Comparison of ENCODE assay signal across 9 cellular contexts in the genomic region with DNA sequence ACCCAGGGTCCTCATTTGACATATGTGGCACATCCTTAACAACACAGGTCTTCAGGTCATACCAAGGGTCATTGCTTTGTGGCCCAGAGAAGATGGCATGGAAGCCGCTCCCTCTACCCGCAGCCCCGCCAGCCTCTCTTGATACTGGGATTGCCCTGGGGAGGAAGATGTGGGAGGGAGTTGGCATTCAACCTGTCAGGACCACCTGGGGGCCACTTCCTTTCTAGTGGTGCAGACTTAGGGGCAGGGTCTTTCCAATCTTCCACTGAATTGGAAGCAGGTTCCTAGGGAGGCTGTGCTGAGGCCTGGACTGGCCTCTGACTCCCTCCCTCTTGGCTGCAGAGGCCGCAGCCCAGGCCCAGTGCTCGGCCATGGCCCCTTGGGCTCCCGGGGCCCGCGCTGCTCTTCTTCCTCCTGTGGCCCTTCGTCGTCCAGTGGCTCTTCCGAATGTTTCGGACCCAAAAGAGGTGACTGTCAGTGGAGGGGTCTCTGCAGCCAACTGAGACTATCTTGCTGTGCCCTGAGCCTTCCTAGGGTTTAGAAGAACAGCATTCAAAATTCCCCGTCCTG. TPM values are rescaled to one million over a fixed set of nuclear protein-coding genes. Genes with fewer than 3 reads are reported as not detected.
DNase-seq lines count a peak whose midpoint lies in the region; ATAC-seq and TF ChIP-seq lines count a peak whose summit lies in the region.
"Had no signal": no experiment of that assay in that cellular context is flagged by ENCODE, and none has a peak within 500 bp of the region (broad histone marks: within the 10 kb centered on the region; RNA-seq: fewer than 3 reads in every experiment).

No MANE protein-coding gene starts in this region.

- ATAC-seq in body of pancreas = no peak
- ATAC-seq in lower lobe of right lung = no peak
- ATAC-seq: esophagus mucosa had no signal

- no peak for TF ChIP-seq POLR2A in body of pancreas (IDR thresholded peaks at IDR 0.05)
- TF ChIP-seq POLR2A in suprapubic skin (IDR thresholded peaks at IDR 0.05) = no peak

- H3K27ac ChIP-seq in HUES64 (ENCODE audit: low read depth, low read length) (peak overlapping the region; percentile 62; the same call in 1 of the 2 replicates), body of pancreas (peak overlapping the region in 3 of 4 donors; percentile 53 to 86 (median 78)), lower lobe of right lung (peak overlapping the region; percentile 85), suprapubic skin (peak overlapping the region; percentile 90)

- TF ChIP-seq CTCF in body of pancreas (IDR thresholded peaks at IDR 0.05) = no peak
- no peak for TF ChIP-seq CTCF in lower lobe of right lung (IDR thresholded peaks at IDR 0.05)
- TF ChIP-seq CTCF in suprapubic skin (IDR thresholded peaks at IDR 0.05) = no peak

- H3K4me3 ChIP-seq in HUES64 (ENCODE audit: low read length) (peak overlapping the region; percentile 65), body of pancreas (no peak overlapping the region), lower lobe of right lung (peak overlapping the region; percentile 58), suprapubic skin (peak overlapping the region; percentile 60)

- H3K4me1 ChIP-seq in HUES64 (ENCODE audit: insufficient read depth, low read length) (peaks cover 16% of the 10 kb centered on the region), body of pancreas (peaks cover 41% of the 10 kb centered on the region), lower lobe of right lung (peaks cover 25% of the 10 kb centered on the region), suprapubic skin (peaks cover 35% of the 10 kb centered on the region)

- TF ChIP-seq EP300 in suprapubic skin (IDR thresholded peaks at IDR 0.05) = no peak

- H3K36me3 ChIP-seq in HUES64 (ENCODE audit: insufficient read depth, low read length) (no peaks in the 10 kb centered on the region), body of pancreas (replicated peaks in 1 of 2; ENCODE audit: insufficient read depth in 1 of 2, low read depth in 2 of 2) (no peaks in the 10 kb centered on the region), lower lobe of right lung (peaks cover 3% of the 10 kb centered on the region), suprapubic skin (no peaks in the 10 kb centered on the region)

- intact Hi-C loops in body of pancreas (cut with DNase I) = no loop called here
- intact Hi-C loops in lower lobe of right lung (cut with DNase I) = no loop called here

- no peak overlapping the region for H3K9ac ChIP-seq in HUES64 (ENCODE audit: low read depth, low read length)

- 45% methylated on average over 13 of the region's 13 CpGs for WGBS in HUES64
- WGBS in body of pancreas, 2 donors = 80 to 83% methylated on average over 9 to 13 of the region's 13 CpGs
- WGBS in suprapubic skin = 71% methylated on average over 12 of the region's 13 CpGs

- H3K9me3 ChIP-seq in HUES64 (ENCODE audit: insufficient read depth, low read depth, low read length) (no peaks in the 10 kb centered on the region), body of pancreas (no peaks in the 10 kb centered on the region), lower lobe of right lung (no peaks in the 10 kb centered on the region), suprapubic skin (no peaks in the 10 kb centered on the region)

- DNase-seq in body of pancreas (no peak), lower lobe of right lung (no peak), suprapubic skin (ENCODE audit: low spot score in 2 of 2) (no peak), AG20443 (ENCODE audit: low spot score) (no peak), LoVo (ENCODE audit: low spot score) (no peak), NOMO-1 treated with DMSO at 0.1 percent for 48 hours (lab: John Stamatoyannopoulos, UW; ENCODE audit: unreplicated experiment) (no peak)
- DNase-seq: NCI-H187 had no signal

- no peaks in the 10 kb centered on the region for H3K27me3 ChIP-seq in HUES64 (ENCODE audit: insufficient read depth, low read length)
- no peaks in the 10 kb centered on the region for H3K27me3 ChIP-seq in body of pancreas
- no peaks in the 10 kb centered on the region for H3K27me3 ChIP-seq in lower lobe of right lung (ENCODE audit: low read depth)
- H3K27me3 ChIP-seq in suprapubic skin = no peaks in the 10 kb centered on the region

RNA-seq across cellular contexts. Expression of a gene that starts 5.1 kb away (rescaled TPM):
- polyA plus RNA-seq in HUES64 (2013, experiment 1 of 2) = 19.1 TPM
- polyA plus RNA-seq in HUES64 (2013, experiment 2 of 2) = 18.6 TPM
- total RNA-seq in body of pancreas = 10 to 100 TPM; 13.8 to 15.3 TPM
- total RNA-seq in lower lobe of right lung = 33.9 TPM
- total RNA-seq in suprapubic skin = 10 to 100 TPM; 23.1 to 35.6 (median 27.8) TPM

RNA-seq across cellular contexts. Expression of a gene that starts 7.7 kb away (rescaled TPM):
- 1.9 TPM for polyA plus RNA-seq in HUES64 (2013, experiment 1 of 2)
- polyA plus RNA-seq in HUES64 (2013, experiment 2 of 2) = 3.7 TPM
- total RNA-seq in body of pancreas (10 to 100 TPM; 20.8 to 21.1 TPM), lower lobe of right lung (16.6 TPM), suprapubic skin (10 to 100 TPM in 2 of 4 donors, 1 to 10 TPM in 2; 6.2 to 37.7 (median 10.9) TPM)

RNA-seq across cellular contexts. Expression of a gene that starts 10.9 kb away (rescaled TPM):
- 16.4 TPM for polyA plus RNA-seq in HUES64 (2013, experiment 1 of 2)
- 21.9 TPM for polyA plus RNA-seq in HUES64 (2013, experiment 2 of 2)
- total RNA-seq in body of pancreas (10 to 100 TPM in 1 of 2 donors, 1 to 10 TPM in 1; 5.4 to 23.4 TPM), lower lobe of right lung (38.3 TPM), suprapubic skin (10 to 100 TPM; 44.7 to 87.1 (median 58.3) TPM)

RNA-seq across cellular contexts. Expression of a gene that starts 18.5 kb away (rescaled TPM):
- polyA plus RNA-seq in HUES64 (2013, experiment 1 of 2) = 7.7 TPM
- polyA plus RNA-seq in HUES64 (2013, experiment 2 of 2) = 6.8 TPM
- total RNA-seq in body of pancreas = 10 to 100 TPM in 1 of 2 donors, 1 to 10 TPM in 1; 5.9 to 10.1 TPM
- 6.4 TPM for total RNA-seq in lower lobe of right lung
- 10 to 100 TPM in 1 of 4 donors, 1 to 10 TPM in 3; 2.2 to 10.4 (median 4.4) TPM for total RNA-seq in suprapubic skin

Comparison
In these comparisons a context has a peak if more than half of its experiments do, and no peak if none do; other contexts are left out.
1. H3K4me3 ChIP-seq: peak in HUES64 (single experiment), lower lobe of right lung (single experiment) and suprapubic skin (single experiment); none in body of pancreas (0 of 2).
2. Peak in every context shown above with its lines, with median percentiles within 50 percentile points of each other: H3K27ac ChIP-seq.